In the genomic region with DNA sequence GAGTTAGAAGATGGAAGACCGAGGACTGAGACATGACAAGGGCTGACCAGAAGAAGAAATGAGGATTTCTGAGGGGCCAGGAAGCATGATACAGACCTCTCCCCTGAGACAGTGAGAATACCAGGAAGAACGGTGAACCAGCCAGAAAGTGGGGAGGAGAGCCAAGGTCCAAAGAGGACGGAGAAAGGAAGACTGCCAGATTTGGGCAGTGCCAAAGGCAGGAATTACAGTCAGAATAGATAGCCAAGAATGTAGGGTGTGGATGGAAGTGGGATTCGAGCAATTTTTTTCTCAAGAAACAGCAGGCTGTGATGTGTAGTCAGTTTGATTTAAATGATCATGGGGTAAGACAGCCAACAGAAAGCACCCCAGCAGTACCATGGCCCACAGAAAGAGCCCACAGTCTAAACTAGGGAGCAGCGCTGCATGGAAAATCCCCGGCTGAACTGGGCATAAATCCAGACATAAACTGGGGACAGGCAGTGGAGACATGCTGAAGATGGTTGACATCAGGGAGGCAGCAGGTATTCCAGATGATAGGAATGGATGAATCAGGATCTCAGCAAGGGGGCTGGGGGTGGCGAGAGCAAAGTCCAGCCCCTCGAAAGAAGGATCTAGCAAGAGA, we compare ENCODE assay signal across 17 cellular contexts.
DNase-seq lines count a peak whose midpoint lies in the region; ATAC-seq, FAIRE-seq and TF ChIP-seq lines count a peak whose summit lies in the region.
"Had no signal": no experiment of that assay in that cellular context is flagged by ENCODE, and none has a peak within 500 bp of the region (broad histone marks: within the 10 kb centered on the region; RNA-seq: fewer than 3 reads in every experiment).

No MANE protein-coding gene starts in this region.

- WGBS in A549 (ENCODE audit: missing lambda C conversion rate): 45% methylated on average over 8 of the region's 8 CpGs

- H3K36me3 Mint-ChIP-seq in GM23338 (ENCODE audit: low read depth): no peaks in the 10 kb centered on the region
- no peaks in the 10 kb centered on the region for H3K36me3 Mint-ChIP-seq in activated CD8-positive, alpha-beta T cell treated with anti-CD3 and anti-CD28 coated beads for 36 hours (ENCODE audit: low read depth)

- no peak for TF ChIP-seq EP300 in A549 (IDR thresholded peaks at IDR 0.05)

- H3K4me3 Mint-ChIP-seq in GM23338: no peak overlapping the region
- no peak overlapping the region for H3K4me3 Mint-ChIP-seq in activated CD8-positive, alpha-beta T cell treated with anti-CD3 and anti-CD28 coated beads for 36 hours
- H3K4me3 Mint-ChIP-seq: CD4-positive, alpha-beta T cell; H9 had no signal

- H3K36me3 ChIP-seq in GM23338 (ENCODE audit: insufficient read depth) (no peaks in the 10 kb centered on the region), BE2C (no peaks in the 10 kb centered on the region)

- H3K27me3 Mint-ChIP-seq in GM23338 (ENCODE audit: insufficient read depth, low read depth, poor library complexity): peaks cover 10% of the 10 kb centered on the region
- H3K27me3 Mint-ChIP-seq in activated CD8-positive, alpha-beta T cell treated with anti-CD3 and anti-CD28 coated beads for 36 hours: peaks cover 3% of the 10 kb centered on the region

- H3K27ac Mint-ChIP-seq in GM23338: no peak overlapping the region
- H3K27ac Mint-ChIP-seq in activated CD8-positive, alpha-beta T cell treated with anti-CD3 and anti-CD28 coated beads for 36 hours: no peak overlapping the region
- H3K27ac Mint-ChIP-seq: CD4-positive, alpha-beta T cell; H9 had no signal

- H3K79me2 ChIP-seq in GM23338 (replicated peaks; ENCODE audit: insufficient read depth): no peaks in the 10 kb centered on the region

- H3K4me1 Mint-ChIP-seq in GM23338: peaks cover 9% of the 10 kb centered on the region
- H3K4me1 Mint-ChIP-seq in activated CD8-positive, alpha-beta T cell treated with anti-CD3 and anti-CD28 coated beads for 36 hours (ENCODE audit: low read depth): no peaks in the 10 kb centered on the region

- TF ChIP-seq CTCF in A549 (IDR thresholded peaks at IDR 0.05): no peak
- TF ChIP-seq CTCF in GM23338 (conservative IDR thresholded peaks at IDR 0.05; ENCODE audit: low read depth in 2 of 2): no peak
- TF ChIP-seq CTCF in BE2C (IDR thresholded peaks at IDR 0.05; ENCODE audit: low read depth, low read length): no peak
- no peak for TF ChIP-seq CTCF in activated CD8-positive, alpha-beta T cell treated with anti-CD3 and anti-CD28 coated beads for 36 hours (IDR thresholded peaks at IDR 0.05)

- no peaks in the 10 kb centered on the region for H4K20me1 ChIP-seq in GM23338 (replicated peaks; ENCODE audit: insufficient read depth)

- CTCF ChIA-PET in A549 (lab: Yijun Ruan, JAX): no interaction called here
- CTCF ChIA-PET in activated CD8-positive, alpha-beta T cell treated with anti-CD3 and anti-CD28 coated beads for 36 hours (lab: Charles Lee): no interaction called here

- ATAC-seq in A549 (no peak), GM23338 (no peak), GM18505 (IDR thresholded peaks at IDR 0.05; ENCODE audit: unreplicated experiment) (no peak), left colon (no peak)
- ATAC-seq in activated CD8-positive, alpha-beta T cell treated with anti-CD3 and anti-CD28 coated beads for 36 hours: no peak

- TF ChIP-seq POLR2A in A549 (IDR thresholded peaks at IDR 0.05; ENCODE audit: low read length) (no peak), GM18505 (IDR thresholded peaks at IDR 0.05; ENCODE audit: borderline replicate concordance, extremely low read depth, insufficient read depth, insufficient read length) (no peak)

- intact Hi-C loops in left colon (cut with DNase I, micrococcal nuclease): no loop called here
- intact Hi-C loops in activated CD8-positive, alpha-beta T cell treated with anti-CD3 and anti-CD28 coated beads for 36 hours (cut with micrococcal nuclease): no loop called here

- H3K4me3 ChIP-seq in A549 (no peak overlapping the region), GM23338 (no peak overlapping the region), BE2C (ENCODE audit: low read depth, low read length) (no peak overlapping the region)

- H3F3A ChIP-seq in GM23338 (replicated peaks; ENCODE audit: low read depth): no peaks in the 10 kb centered on the region

- H3K27ac ChIP-seq in A549 (no peak overlapping the region), GM23338 (ENCODE audit: low read depth) (no peak overlapping the region)
- H3K27ac ChIP-seq: C4-2B had no signal

- H3K4me1 ChIP-seq in A549: no peaks in the 10 kb centered on the region
- H3K4me1 ChIP-seq in GM23338 (ENCODE audit: insufficient read depth): peaks cover 5% of the 10 kb centered on the region
- H3K4me1 ChIP-seq in BE2C: no peaks in the 10 kb centered on the region

- peak overlapping the region; percentile 21; the same call in 1 of the 3 replicates for H3K4me2 ChIP-seq in A549
- no peak overlapping the region for H3K4me2 ChIP-seq in GM23338

- H3K9me2 ChIP-seq in GM23338 (ENCODE audit: insufficient read depth): no peaks in the 10 kb centered on the region

- H3K9me3 Mint-ChIP-seq in GM23338: peaks cover 6% of the 10 kb centered on the region; the same call in 2 of the 3 replicates
- H3K9me3 Mint-ChIP-seq in activated CD8-positive, alpha-beta T cell treated with anti-CD3 and anti-CD28 coated beads for 36 hours: no peaks in the 10 kb centered on the region
- H3K9me3 Mint-ChIP-seq: CD4-positive, alpha-beta T cell had no signal

- peak overlapping the region; percentile 47; the same call in 1 of the 2 replicates for H2AFZ ChIP-seq in GM23338

- H3K27me3 ChIP-seq in GM23338 (ENCODE audit: insufficient read depth) (no peaks in the 10 kb centered on the region), BE2C (no peaks in the 10 kb centered on the region)

- H3K9me3 ChIP-seq in A549: no peaks in the 10 kb centered on the region
- no peaks in the 10 kb centered on the region for H3K9me3 ChIP-seq in BE2C

- POLR2A ChIA-PET in A549 (lab: Yijun Ruan, JAX): no interaction called here
- POLR2A ChIA-PET in activated CD8-positive, alpha-beta T cell treated with anti-CD3 and anti-CD28 coated beads for 36 hours (lab: Charles Lee): no interaction called here

- DNase-seq in A549 (ENCODE audit: low read depth in 1 of 2, low spot score in 1 of 2): no peak
- DNase-seq in GM23338 (ENCODE audit: low spot score): no peak
- peak; percentile 35 for DNase-seq in NCI-H446 treated with DMSO at 0.1 percent for 48 hours (lab: John Stamatoyannopoulos, UW)
- DNase-seq in mucosa of gallbladder (ENCODE audit: low spot score): peak; percentile 49
- DNase-seq in BE2C: no peak
- DNase-seq in left colon: no peak
- no peak for DNase-seq in activated CD8-positive, alpha-beta T cell treated with anti-CD3 and anti-CD28 coated beads for 36 hours
- DNase-seq: ACHN; Caco-2; CD4-positive, alpha-beta T cell; GDM1; H9 had no signal

- TF ChIP-seq RAD21 in A549 (conservative IDR thresholded peaks at IDR 0.05 in 1 of 2, IDR thresholded peaks at IDR 0.05 in 1 of 2): no peak

- FAIRE-seq in A549 (lab: Jason Lieb, UNC): no peak
- FAIRE-seq: D721Med, GM12892, H1 had no signal

TF ChIP-seq in A549, 52 proteins besides CTCF, POLR2A, EP300 and RAD21:
- TF ChIP-seq, protein P1, sequence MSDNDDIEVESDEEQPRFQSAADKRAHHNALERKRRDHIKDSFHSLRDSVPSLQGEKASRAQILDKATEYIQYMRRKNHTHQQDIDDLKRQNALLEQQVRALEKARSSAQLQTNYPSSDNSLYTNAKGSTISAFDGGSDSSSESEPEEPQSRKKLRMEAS (IDR thresholded peaks at IDR 0.05): no peak
- no peak for TF ChIP-seq GATA3 (IDR thresholded peaks at IDR 0.05; ENCODE audit: borderline replicate concordance)

TF ChIP-seq in GM23338, 12 proteins besides CTCF, POLR2A, EP300 and RAD21 (continues in another document):
- TF ChIP-seq POLR2AphosphoS5 (IDR thresholded peaks at IDR 0.05; ENCODE audit: low read depth) (no peak), STAT1 (IDR thresholded peaks at IDR 0.05; ENCODE audit: unreplicated experiment) (no peak), EZH2 (IDR thresholded peaks at IDR 0.05; ENCODE audit: low read depth, unreplicated experiment) (no peak), CREB1 (CRISPR knock-in tag; IDR thresholded peaks at IDR 0.05; ENCODE audit: low read depth) (no peak), ZNF331 (CRISPR knock-in tag; IDR thresholded peaks at IDR 0.05; ENCODE audit: low read depth) (no peak), JUNB (IDR thresholded peaks at IDR 0.05; ENCODE audit: unreplicated experiment) (no peak), ZNF114 (CRISPR knock-in tag; IDR thresholded peaks at IDR 0.05) (no peak)
- TF ChIP-seq, protein P2, sequence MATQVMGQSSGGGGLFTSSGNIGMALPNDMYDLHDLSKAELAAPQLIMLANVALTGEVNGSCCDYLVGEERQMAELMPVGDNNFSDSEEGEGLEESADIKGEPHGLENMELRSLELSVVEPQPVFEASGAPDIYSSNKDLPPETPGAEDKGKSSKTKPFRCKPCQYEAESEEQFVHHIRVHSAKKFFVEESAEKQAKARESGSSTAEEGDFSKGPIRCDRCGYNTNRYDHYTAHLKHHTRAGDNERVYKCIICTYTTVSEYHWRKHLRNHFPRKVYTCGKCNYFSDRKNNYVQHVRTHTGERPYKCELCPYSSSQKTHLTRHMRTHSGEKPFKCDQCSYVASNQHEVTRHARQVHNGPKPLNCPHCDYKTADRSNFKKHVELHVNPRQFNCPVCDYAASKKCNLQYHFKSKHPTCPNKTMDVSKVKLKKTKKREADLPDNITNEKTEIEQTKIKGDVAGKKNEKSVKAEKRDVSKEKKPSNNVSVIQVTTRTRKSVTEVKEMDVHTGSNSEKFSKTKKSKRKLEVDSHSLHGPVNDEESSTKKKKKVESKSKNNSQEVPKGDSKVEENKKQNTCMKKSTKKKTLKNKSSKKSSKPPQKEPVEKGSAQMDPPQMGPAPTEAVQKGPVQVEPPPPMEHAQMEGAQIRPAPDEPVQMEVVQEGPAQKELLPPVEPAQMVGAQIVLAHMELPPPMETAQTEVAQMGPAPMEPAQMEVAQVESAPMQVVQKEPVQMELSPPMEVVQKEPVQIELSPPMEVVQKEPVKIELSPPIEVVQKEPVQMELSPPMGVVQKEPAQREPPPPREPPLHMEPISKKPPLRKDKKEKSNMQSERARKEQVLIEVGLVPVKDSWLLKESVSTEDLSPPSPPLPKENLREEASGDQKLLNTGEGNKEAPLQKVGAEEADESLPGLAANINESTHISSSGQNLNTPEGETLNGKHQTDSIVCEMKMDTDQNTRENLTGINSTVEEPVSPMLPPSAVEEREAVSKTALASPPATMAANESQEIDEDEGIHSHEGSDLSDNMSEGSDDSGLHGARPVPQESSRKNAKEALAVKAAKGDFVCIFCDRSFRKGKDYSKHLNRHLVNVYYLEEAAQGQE (IDR thresholded peaks at IDR 0.05; ENCODE audit: unreplicated experiment): no peak
- TF ChIP-seq, protein P3, sequence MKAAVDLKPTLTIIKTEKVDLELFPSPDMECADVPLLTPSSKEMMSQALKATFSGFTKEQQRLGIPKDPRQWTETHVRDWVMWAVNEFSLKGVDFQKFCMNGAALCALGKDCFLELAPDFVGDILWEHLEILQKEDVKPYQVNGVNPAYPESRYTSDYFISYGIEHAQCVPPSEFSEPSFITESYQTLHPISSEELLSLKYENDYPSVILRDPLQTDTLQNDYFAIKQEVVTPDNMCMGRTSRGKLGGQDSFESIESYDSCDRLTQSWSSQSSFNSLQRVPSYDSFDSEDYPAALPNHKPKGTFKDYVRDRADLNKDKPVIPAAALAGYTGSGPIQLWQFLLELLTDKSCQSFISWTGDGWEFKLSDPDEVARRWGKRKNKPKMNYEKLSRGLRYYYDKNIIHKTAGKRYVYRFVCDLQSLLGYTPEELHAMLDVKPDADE (IDR thresholded peaks at IDR 0.05): no peak

Comparison
In these comparisons a context has a peak if more than half of its experiments do, and no peak if none do; other contexts are left out.
1. DNase-seq: peak in NCI-H446 treated with DMSO at 0.1 percent for 48 hours (single experiment) and mucosa of gallbladder (single experiment); none in A549 (0 of 2), GM23338 (single experiment), BE2C (single experiment), left colon (0 of 2) and activated CD8-positive, alpha-beta T cell treated with anti-CD3 and anti-CD28 coated beads for 36 hours (single experiment).